14 cellular contexts compared by ENCODE assay signal in genomic region chr12:6507102-6507998, GRCh38. TPM values are rescaled to one million over a fixed set of nuclear protein-coding genes. Genes with fewer than 3 reads are reported as not detected.
DNase-seq lines count a peak whose midpoint lies in the region; ATAC-seq and TF ChIP-seq lines count a peak whose summit lies in the region.
"Had no signal": no experiment of that assay in that cellular context is flagged by ENCODE, and none has a peak within 500 bp of the region (broad histone marks: within the 10 kb centered on the region; RNA-seq: fewer than 3 reads in every experiment).

No MANE protein-coding gene starts in this region.

- H3K9me3 ChIP-seq in AG04450 (ENCODE audit: control insufficient read depth, insufficient read depth, low read length): no peaks in the 10 kb centered on the region
- H3K9me3 ChIP-seq in mesenchymal stem cell (ENCODE audit: control insufficient read depth, low read length): no peaks in the 10 kb centered on the region
- H3K9me3 ChIP-seq: MG63, mucosa of descending colon had no signal

- peaks cover 4% of the 10 kb centered on the region for H3K4me1 ChIP-seq in mesenchymal stem cell (ENCODE audit: control insufficient read depth, insufficient read depth, low read depth, low read length)

- no peak overlapping the region for H3K4me2 ChIP-seq in mesenchymal stem cell (ENCODE audit: low read length, poor library complexity, severe bottlenecking)

- peak overlapping the region in 1 of 2 experiments; percentile 1 for H2BK12ac ChIP-seq in mesenchymal stem cell (ENCODE audit: low read length in 2 of 2)

- H3K18ac ChIP-seq in mesenchymal stem cell (ENCODE audit: low read depth in 1 of 2, low read length in 2 of 2): peak overlapping the region in 1 of 2 experiments; percentile 18

- WGBS in mesenchymal stem cell: 82% methylated on average over 11 of the region's 12 CpGs

- no peak overlapping the region for H3K4me3 ChIP-seq in AG04450 (ENCODE audit: low read depth, low read length)
- H3K4me3 ChIP-seq in mesenchymal stem cell (ENCODE audit: insufficient read depth in 1 of 2, low read depth in 1 of 2, low read length in 2 of 2): no peak overlapping the region
- H3K4me3 ChIP-seq: MG63, mucosa of descending colon had no signal

- H3K27ac ChIP-seq in AG04450 (ENCODE audit: low read depth, low read length): peak overlapping the region; percentile 77
- peak overlapping the region; percentile 86 for H3K27ac ChIP-seq in mesenchymal stem cell (ENCODE audit: low read length, poor library complexity, severe bottlenecking)
- H3K27ac ChIP-seq: C4-2B had no signal

- TF ChIP-seq CTCF in AG04450 (IDR thresholded peaks at IDR 0.05; ENCODE audit: low read depth, low read length): no peak
- TF ChIP-seq CTCF in chondrocyte (IDR thresholded peaks at IDR 0.05): no peak

- no peaks in the 10 kb centered on the region for H3K27me3 Mint-ChIP-seq in chondrocyte (ENCODE audit: low read depth)

- peak overlapping the region; percentile 4 for H2AFZ ChIP-seq in mesenchymal stem cell (ENCODE audit: low read depth, low read length)

- peak overlapping the region; percentile 92 for H3K27ac Mint-ChIP-seq in chondrocyte (ENCODE audit: unreplicated experiment)

- peak overlapping the region; percentile 70 for H4K8ac ChIP-seq in mesenchymal stem cell (ENCODE audit: low read length)

- CTCF ChIA-PET in AG04450 (lab: Charles Lee): interaction anchor here (0.6 to 1.4 kb wide), 3 partner anchors 30 to 95 kb away, joined by 3 read pairs; no protein-coding TSS in a partner anchor

- peak overlapping the region; percentile 84 for H2BK5ac ChIP-seq in mesenchymal stem cell (ENCODE audit: low read depth, low read length, poor library complexity, severe bottlenecking)

- no peak overlapping the region for H3K9ac ChIP-seq in mesenchymal stem cell (ENCODE audit: low read length)

- peak overlapping the region; percentile 77 for H2BK120ac ChIP-seq in mesenchymal stem cell (ENCODE audit: low read depth, low read length)

- peaks cover 12% of the 10 kb centered on the region for H3K4me1 Mint-ChIP-seq in chondrocyte (ENCODE audit: low read depth)

- H3K36me3 Mint-ChIP-seq in chondrocyte (ENCODE audit: low read depth): peaks cover 17% of the 10 kb centered on the region

- H3K4ac ChIP-seq in mesenchymal stem cell (ENCODE audit: low read depth in 1 of 2, low read length in 2 of 2): peak overlapping the region in 1 of 2 experiments; percentile 80

- H3K14ac ChIP-seq in mesenchymal stem cell (ENCODE audit: low read length in 2 of 2): no peak overlapping the region

- no peak for ATAC-seq in GM21390 (IDR thresholded peaks at IDR 0.05; ENCODE audit: unreplicated experiment)
- ATAC-seq: mucosa of descending colon had no signal

- H2BK15ac ChIP-seq in mesenchymal stem cell (ENCODE audit: low read depth, poor library complexity, severe bottlenecking): peak overlapping the region; percentile 23

- H3K27me3 ChIP-seq in AG04450 (ENCODE audit: control insufficient read depth, insufficient read depth, low read length) (no peaks in the 10 kb centered on the region), mesenchymal stem cell (ENCODE audit: control insufficient read depth in 1 of 2, insufficient read depth in 1 of 2, low read length in 2 of 2) (no peaks in the 10 kb centered on the region)
- H3K27me3 ChIP-seq: MG63 had no signal

- POLR2A ChIA-PET in AG04450 (lab: Yijun Ruan, JAX): interaction anchor here (0.7 to 1.4 kb wide), 5 partner anchors 13 to 172 kb away, joined by 3 to 8 read pairs (median 4); partner anchors contain the start of genes GAPDH, MRPL51 and VAMP1

- H2AK5ac ChIP-seq in mesenchymal stem cell (ENCODE audit: low read length, severe bottlenecking): peak overlapping the region; percentile 71

- H3K9me3 Mint-ChIP-seq in chondrocyte (ENCODE audit: low read depth): no peaks in the 10 kb centered on the region

- in situ Hi-C loops in KBM-7 (cut with MboI; ENCODE audit: low pct_unique_long_range_greater_than_20kb, low sequenced_read_pairs): no loop called here

- no peak for DNase-seq in AG04450 (ENCODE audit: low read depth, low spot score)
- peak; percentile 18 for DNase-seq in LoVo (ENCODE audit: low spot score)
- DNase-seq in chondrocyte (ENCODE audit: low spot score): no peak
- DNase-seq in mesenchymal stem cell: no peak
- DNase-seq in KBM-7: no peak
- DNase-seq in HK-2 (ENCODE audit: unreplicated experiment): no peak
- no peak for DNase-seq in CD1c-positive myeloid dendritic cell (ENCODE audit: extremely low spot score)
- DNase-seq: head of caudate nucleus, MG63, mucosa of descending colon, NCI-H345, RPMI8226 had no signal

- H4K91ac ChIP-seq in mesenchymal stem cell (ENCODE audit: low read length): peak overlapping the region; percentile 47

- H3K36me3 ChIP-seq in mesenchymal stem cell (ENCODE audit: control insufficient read depth in 1 of 2, insufficient read depth in 2 of 2, low read depth in 1 of 2, low read length in 2 of 2): peaks cover 16 to 38% of the 10 kb centered on the region in 2 experiments

- H3K79me1 ChIP-seq in mesenchymal stem cell (replicated peaks; ENCODE audit: low read length, poor library complexity, severe bottlenecking): peaks cover 30% of the 10 kb centered on the region

- H3K4me3 Mint-ChIP-seq in chondrocyte (ENCODE audit: unreplicated experiment): no peak overlapping the region

- no peak overlapping the region for H3K23ac ChIP-seq in mesenchymal stem cell (ENCODE audit: low read length in 2 of 2)

RNA-seq across cellular contexts. Expression of gene NCAPD2, which starts 13.4 kb away (rescaled TPM):
- polyA plus RNA-seq in AG04450 (2011; rRNA removed): 36.1 and 38.4 TPM in 2 replicates
- polyA minus RNA-seq in AG04450 (2011; rRNA and poly(A)+ RNA removed): 55.6 and 63.1 TPM in 2 replicates
- 23.0 to 27.7 TPM (median 25.0 TPM) in 3 replicates for total RNA-seq in chondrocyte
- polyA plus RNA-seq in mesenchymal stem cell (2013, experiment 1 of 2): 11.7 TPM
- polyA plus RNA-seq in mesenchymal stem cell (2013, experiment 2 of 2): 11.1 TPM

RNA-seq across cellular contexts. Expression of gene MRPL51, which starts 14.3 kb away (rescaled TPM):
- polyA plus RNA-seq in AG04450 (2011; rRNA removed): 120 and 165 TPM in 2 replicates
- 30.0 and 35.1 TPM in 2 replicates for polyA minus RNA-seq in AG04450 (2011; rRNA and poly(A)+ RNA removed)
- 169 to 201 TPM (median 170 TPM) in 3 replicates for total RNA-seq in chondrocyte
- polyA plus RNA-seq in mesenchymal stem cell (2013, experiment 1 of 2): 573 TPM
- polyA plus RNA-seq in mesenchymal stem cell (2013, experiment 2 of 2): 577 TPM

RNA-seq across cellular contexts. Expression of gene GAPDH, which starts 27.0 kb away (rescaled TPM):
- polyA plus RNA-seq in AG04450 (2011; rRNA removed): 9,160 and 11,356 TPM in 2 replicates
- 15,456 and 19,888 TPM in 2 replicates for polyA minus RNA-seq in AG04450 (2011; rRNA and poly(A)+ RNA removed)
- 2,133 to 3,148 TPM (median 3,067 TPM) in 3 replicates for total RNA-seq in chondrocyte
- polyA plus RNA-seq in mesenchymal stem cell (2013, experiment 1 of 2): 4,502 TPM
- polyA plus RNA-seq in mesenchymal stem cell (2013, experiment 2 of 2): 4,557 TPM

RNA-seq across cellular contexts. Expression of gene VAMP1, which starts 36.9 kb away (rescaled TPM):
- 15.1 and 18.3 TPM in 2 replicates for polyA plus RNA-seq in AG04450 (2011; rRNA removed)
- 8.6 and 13.2 TPM in 2 replicates for polyA minus RNA-seq in AG04450 (2011; rRNA and poly(A)+ RNA removed)
- total RNA-seq in chondrocyte: 5.3 to 6.1 TPM (median 5.3 TPM) in 3 replicates
- 8.0 TPM for polyA plus RNA-seq in mesenchymal stem cell (2013, experiment 1 of 2)
- polyA plus RNA-seq in mesenchymal stem cell (2013, experiment 2 of 2): 8.6 TPM

RNA-seq across cellular contexts. Expression of gene IFFO1, which starts 48.5 kb away (rescaled TPM):
- polyA plus RNA-seq in AG04450 (2011; rRNA removed): 23.8 and 24.2 TPM in 2 replicates
- 17.8 and 18.2 TPM in 2 replicates for polyA minus RNA-seq in AG04450 (2011; rRNA and poly(A)+ RNA removed)
- total RNA-seq in chondrocyte: 29.0 to 29.5 TPM (median 29.2 TPM) in 3 replicates
- 26.1 TPM for polyA plus RNA-seq in mesenchymal stem cell (2013, experiment 1 of 2)
- 25.6 TPM for polyA plus RNA-seq in mesenchymal stem cell (2013, experiment 2 of 2)
